Comparison of ENCODE assay signal across 22 cellular contexts in the genomic region with DNA sequence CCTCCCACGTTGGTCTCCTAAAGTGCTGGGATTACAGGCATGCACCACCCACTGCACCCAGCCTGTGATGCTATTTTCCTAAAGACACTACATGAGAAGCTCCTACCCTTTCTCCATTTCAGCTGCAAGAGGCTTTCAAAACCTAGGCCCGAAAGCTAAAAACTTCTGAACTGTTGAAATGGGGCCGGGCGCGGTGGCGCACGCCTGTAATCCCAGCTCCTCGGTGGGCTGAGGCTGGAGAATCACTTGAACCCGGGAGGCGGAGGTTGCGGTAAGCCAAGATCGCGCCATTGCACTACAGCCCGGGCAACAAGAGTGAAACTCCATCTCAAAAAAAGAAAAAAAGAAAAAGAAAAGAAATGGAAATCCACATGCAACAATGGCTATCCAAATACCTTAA. TPM values are rescaled to one million over a fixed set of nuclear protein-coding genes. Genes with fewer than 3 reads are reported as not detected.
DNase-seq lines count a peak whose midpoint lies in the region; ATAC-seq and TF ChIP-seq lines count a peak whose summit lies in the region.
"Had no signal": no experiment of that assay in that cellular context is flagged by ENCODE, and none has a peak within 500 bp of the region (broad histone marks: within the 10 kb centered on the region; RNA-seq: fewer than 3 reads in every experiment).

No MANE protein-coding gene starts in this region.

- H3K27ac ChIP-seq in DND-41 (ENCODE audit: low read length) (no peak overlapping the region), HEK293 (ENCODE audit: extremely low read depth, low read depth, low read length) (no peak overlapping the region), VCaP (peak overlapping the region; percentile 57), PC-9 (no peak overlapping the region)
- H3K27ac ChIP-seq: 22Rv1; BLaER1 treated with 17β-estradiol and CSF1 and Interleukin-3, amounts not matched to agents 10 nM and 100 nM; C4-2B had no signal

- CTCF ChIA-PET in HEK293 (lab: Yijun Ruan, JAX) (interaction anchor here (0.9 to 5.8 kb wide), 18 partner anchors 9 to 579 kb away, joined by 3 to 215 read pairs (median 8); a partner anchor contains a TSS), PC-9 (lab: Charles Lee) (interaction anchor here (0.6 to 3.2 kb wide), 2 partner anchors 93 to 199 kb away, joined by 7 to 47 read pairs; no protein-coding TSS in a partner anchor)
- CTCF ChIA-PET in activated naive CD4-positive, alpha-beta T cell treated with anti-CD3 and anti-CD28 coated beads for 36 hours (lab: Charles Lee): interaction anchor here (0.7 to 5.8 kb wide), 18 partner anchors 10 to 187 kb away, joined by 3 to 234 read pairs (median 10); a partner anchor contains a TSS

- no peak overlapping the region for H3K4me2 ChIP-seq in DND-41 (ENCODE audit: insufficient read depth, low read length)
- no peak overlapping the region for H3K4me2 ChIP-seq in Loucy (ENCODE audit: low read depth, low read length, poor library complexity, severe bottlenecking)
- H3K4me2 ChIP-seq in PC-9: no peak overlapping the region

- H3K36me3 ChIP-seq in DND-41 (ENCODE audit: insufficient read depth, low read length): no peaks in the 10 kb centered on the region
- no peaks in the 10 kb centered on the region for H3K36me3 ChIP-seq in HEK293 (ENCODE audit: control insufficient read depth in 2 of 2, insufficient read depth in 1 of 2, low read length in 2 of 2)
- no peaks in the 10 kb centered on the region for H3K36me3 ChIP-seq in Loucy (ENCODE audit: insufficient read depth, low read length)
- H3K36me3 ChIP-seq in PC-9 (ENCODE audit: low read depth): no peaks in the 10 kb centered on the region
- H3K36me3 ChIP-seq: BLaER1 treated with 17β-estradiol and CSF1 and Interleukin-3, amounts not matched to agents 10 nM and 100 nM had no signal

- no TSS peak for BruUV-seq in PC-9 (replicated peaks; lab: Mats Ljungman, UMichigan)

- H3K9ac ChIP-seq in DND-41 (ENCODE audit: low read depth, low read length): no peak overlapping the region
- no peak overlapping the region for H3K9ac ChIP-seq in Loucy (ENCODE audit: low read depth, low read length, poor library complexity, severe bottlenecking)
- H3K9ac ChIP-seq: BLaER1 treated with 17β-estradiol and CSF1 and Interleukin-3, amounts not matched to agents 10 nM and 100 nM had no signal

- H3K36me3 Mint-ChIP-seq in activated naive CD4-positive, alpha-beta T cell treated with anti-CD3 and anti-CD28 coated beads for 36 hours (ENCODE audit: low read depth): no peaks in the 10 kb centered on the region
- H3K36me3 Mint-ChIP-seq: CD8-positive, alpha-beta T cell had no signal

- POLR2A ChIA-PET in HEK293 (lab: Yijun Ruan, JAX): interaction anchor here (3.7 kb wide), 1 partner anchor 191 kb away, joined by 25 read pairs; a partner anchor contains a TSS
- POLR2A ChIA-PET in PC-9 (lab: Charles Lee; ENCODE audit: unreplicated experiment): interaction anchor here (0.6 kb wide), 1 partner anchor 115 kb away, joined by 4 read pairs; no protein-coding TSS in a partner anchor

- no peak for DNase-seq in DND-41
- DNase-seq in NCI-H1436 (lab: John Stamatoyannopoulos, UW): no peak
- DNase-seq in PC-9: no peak
- no peak for DNase-seq in activated naive CD4-positive, alpha-beta T cell treated with anti-CD3 and anti-CD28 coated beads for 36 hours
- DNase-seq: AML-193; Caco-2; Calu3; CD4-positive, alpha-beta T cell; CD8-positive, alpha-beta T cell; DMS79 treated with DMSO at 0.1 percent for 48 hours; EL; GDM1 had no signal

- H3K4me1 ChIP-seq in DND-41 (ENCODE audit: insufficient read depth, low read length): peaks cover 12% of the 10 kb centered on the region
- no peaks in the 10 kb centered on the region for H3K4me1 ChIP-seq in HEK293 (ENCODE audit: control insufficient read depth, insufficient read depth, low read length)
- no peaks in the 10 kb centered on the region for H3K4me1 ChIP-seq in Loucy (ENCODE audit: insufficient read depth, low read length, poor library complexity, severe bottlenecking)
- no peaks in the 10 kb centered on the region for H3K4me1 ChIP-seq in PC-9 (replicated peaks; ENCODE audit: insufficient read depth)

- H3K4me3 Mint-ChIP-seq in activated naive CD4-positive, alpha-beta T cell treated with anti-CD3 and anti-CD28 coated beads for 36 hours: no peak overlapping the region
- H3K4me3 Mint-ChIP-seq: B cell; CD4-positive, alpha-beta T cell; CD8-positive, alpha-beta T cell had no signal

- H3K79me2 ChIP-seq in DND-41 (ENCODE audit: insufficient read depth, low read length) (no peaks in the 10 kb centered on the region), Loucy (ENCODE audit: insufficient read depth, low read length) (no peaks in the 10 kb centered on the region), PC-9 (ENCODE audit: low read depth) (no peaks in the 10 kb centered on the region)

- TF ChIP-seq CTCF in DND-41 (IDR thresholded peaks at IDR 0.05; ENCODE audit: borderline replicate concordance, extremely low read depth, low read length, poor library complexity, severe bottlenecking): no peak
- no peak for TF ChIP-seq CTCF in HEK293 (tag by site-specific recombination; IDR thresholded peaks at IDR 0.05)
- no peak for TF ChIP-seq CTCF in Loucy (conservative IDR thresholded peaks at IDR 0.05; ENCODE audit: low read length)
- TF ChIP-seq CTCF in VCaP (conservative IDR thresholded peaks at IDR 0.05): no peak
- no peak for TF ChIP-seq CTCF in PC-9 (conservative IDR thresholded peaks at IDR 0.05)

- H4K20me1 ChIP-seq in DND-41 (ENCODE audit: insufficient read depth, low read length) (no peaks in the 10 kb centered on the region), Loucy (ENCODE audit: insufficient read depth, low read length, poor library complexity, severe bottlenecking) (no peaks in the 10 kb centered on the region), PC-9 (ENCODE audit: insufficient read depth) (no peaks in the 10 kb centered on the region)
- H4K20me1 ChIP-seq: BLaER1 treated with 17β-estradiol and CSF1 and Interleukin-3, amounts not matched to agents 10 nM and 100 nM had no signal

- H3K9me3 Mint-ChIP-seq in activated naive CD4-positive, alpha-beta T cell treated with anti-CD3 and anti-CD28 coated beads for 36 hours: no peaks in the 10 kb centered on the region
- H3K9me3 Mint-ChIP-seq: CD4-positive, alpha-beta T cell; CD8-positive, alpha-beta T cell had no signal

- no peaks in the 10 kb centered on the region for H3F3A ChIP-seq in Loucy (ENCODE audit: low read depth)
- H3F3A ChIP-seq in PC-9 (ENCODE audit: insufficient read depth, low read depth): no peaks in the 10 kb centered on the region

- H3K9me2 ChIP-seq in Loucy (replicated peaks; ENCODE audit: low read depth, low read length) (no peaks in the 10 kb centered on the region), PC-9 (ENCODE audit: insufficient read depth) (no peaks in the 10 kb centered on the region)

- H3K9me3 ChIP-seq in DND-41 (ENCODE audit: insufficient read depth, low read length, severe bottlenecking) (no peaks in the 10 kb centered on the region), HEK293 (ENCODE audit: control insufficient read depth, insufficient read depth, low read depth, low read length) (no peaks in the 10 kb centered on the region), Loucy (ENCODE audit: insufficient read depth, low read depth, low read length) (no peaks in the 10 kb centered on the region), PC-9 (ENCODE audit: insufficient read depth, low read depth) (no peaks in the 10 kb centered on the region)
- H3K9me3 ChIP-seq: A549; BLaER1 treated with 17β-estradiol and CSF1 and Interleukin-3, amounts not matched to agents 10 nM and 100 nM; Caco-2 had no signal

- 0 out of 2 replicates have a peak overlapping the region, but pooled peaks have one; percentile 35 for H2AFZ ChIP-seq in DND-41 (ENCODE audit: low read depth, low read length)
- H2AFZ ChIP-seq in Loucy (ENCODE audit: low read length): peak overlapping the region; percentile 80; the same call in 1 of the 2 replicates
- H2AFZ ChIP-seq in PC-9: no peak overlapping the region

- no peak for ATAC-seq in DND-41 (ENCODE audit: insufficient read depth, low read depth)
- ATAC-seq in HG03460 (IDR thresholded peaks at IDR 0.05; ENCODE audit: unreplicated experiment): no peak
- ATAC-seq: CD8-positive, alpha-beta T cell had no signal

- H3K27me3 ChIP-seq in DND-41 (ENCODE audit: insufficient read depth, low read length, poor library complexity) (no peaks in the 10 kb centered on the region), Loucy (ENCODE audit: insufficient read depth, low read length, poor library complexity, severe bottlenecking) (no peaks in the 10 kb centered on the region), PC-9 (ENCODE audit: insufficient read depth, low read depth) (no peaks in the 10 kb centered on the region)
- H3K27me3 ChIP-seq: BLaER1 treated with 17β-estradiol and CSF1 and Interleukin-3, amounts not matched to agents 10 nM and 100 nM had no signal

- no peaks in the 10 kb centered on the region for H3K4me1 Mint-ChIP-seq in activated naive CD4-positive, alpha-beta T cell treated with anti-CD3 and anti-CD28 coated beads for 36 hours (ENCODE audit: low read depth)

- intact Hi-C loops in PC-9 (cut with micrococcal nuclease; ENCODE audit: unreplicated experiment): loop anchor here (1.0 to 10.0 kb wide), 4 partner anchors 74 to 921 kb away; a partner anchor contains a TSS
- intact Hi-C loops in activated naive CD4-positive, alpha-beta T cell treated with anti-CD3 and anti-CD28 coated beads for 36 hours (cut with micrococcal nuclease): loop anchor here (1.0 to 2.0 kb wide), 6 partner anchors 94 to 579 kb away; a partner anchor contains a TSS

- no peak overlapping the region for H3K27ac Mint-ChIP-seq in activated naive CD4-positive, alpha-beta T cell treated with anti-CD3 and anti-CD28 coated beads for 36 hours
- H3K27ac Mint-ChIP-seq: B cell; CD4-positive, alpha-beta T cell; CD8-positive, alpha-beta T cell had no signal

- H3K4me3 ChIP-seq in DND-41 (ENCODE audit: low read depth in 1 of 2, low read length in 2 of 2) (no peak overlapping the region), HEK293 (ENCODE audit: low read depth, low read length) (no peak overlapping the region), Loucy (ENCODE audit: low read length, poor library complexity, severe bottlenecking) (no peak overlapping the region), PC-9 (no peak overlapping the region)
- H3K4me3 ChIP-seq: A549; BLaER1 treated with 17β-estradiol and CSF1 and Interleukin-3, amounts not matched to agents 10 nM and 100 nM; GM12878 had no signal

- no peaks in the 10 kb centered on the region for H3K27me3 Mint-ChIP-seq in activated naive CD4-positive, alpha-beta T cell treated with anti-CD3 and anti-CD28 coated beads for 36 hours (ENCODE audit: low read depth)
- H3K27me3 Mint-ChIP-seq: CD4-positive, alpha-beta T cell had no signal

TF ChIP-seq in HEK293, 187 proteins besides CTCF, POLR2A, EP300 and RAD21:
- TF ChIP-seq ZNF112 (tag by site-specific recombination; IDR thresholded peaks at IDR 0.05) (no peak), ZFHX2 (tag by site-specific recombination; conservative IDR thresholded peaks at IDR 0.05) (peak; percentile 22; the same call in 1 of the 2 replicates)

RNA-seq across cellular contexts. Expression of a gene that starts 18.1 kb away (rescaled TPM):
- 82.9 and 109 TPM in 2 replicates for total RNA-seq in PC-9 (2021)
- 10 to 100 TPM; 21.4 to 23.9 TPM for total RNA-seq in activated naive CD4-positive, alpha-beta T cell treated with anti-CD3 and anti-CD28 coated beads for 36 hours
